In the genomic region with DNA sequence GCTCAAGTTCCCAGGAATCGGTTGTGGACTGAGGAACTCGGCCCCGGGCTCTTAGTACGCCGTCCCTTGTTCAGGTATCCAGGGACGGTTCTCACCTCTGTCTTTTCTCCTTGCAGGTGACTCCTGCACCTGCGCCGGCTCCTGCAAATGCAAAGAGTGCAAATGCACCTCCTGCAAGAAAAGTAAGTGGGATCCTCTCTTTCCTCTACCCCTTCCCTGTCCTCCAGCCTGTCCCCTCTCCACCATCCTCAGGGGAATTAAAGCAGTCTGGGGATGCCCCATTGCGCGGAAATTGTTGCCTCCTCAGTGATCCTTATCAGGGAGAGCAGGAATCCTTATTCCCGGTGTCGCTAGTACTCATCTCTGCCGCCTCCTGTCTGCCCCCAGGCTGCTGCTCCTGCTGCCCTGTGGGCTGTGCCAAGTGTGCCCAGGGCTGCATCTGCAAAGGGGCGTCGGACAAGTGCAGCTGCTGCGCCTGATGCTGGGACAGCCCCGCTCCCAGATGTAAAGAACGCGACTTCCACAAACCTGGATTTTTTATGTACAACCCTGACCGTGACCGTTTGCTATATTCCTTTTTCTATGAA, we compare ENCODE assay signal across 8 cellular contexts. TPM values are rescaled to one million over a fixed set of nuclear protein-coding genes. Genes with fewer than 3 reads are reported as not detected.
DNase-seq lines count a peak whose midpoint lies in the region; ATAC-seq and TF ChIP-seq lines count a peak whose summit lies in the region.

No MANE protein-coding gene starts in this region.

- no peaks in the 10 kb centered on the region for H3K36me3 Mint-ChIP-seq in activated T-cell treated with anti-CD3 and anti-CD28 coated beads, Interleukin-2, amount 50 U/mL, for 4 hours (ENCODE audit: insufficient read depth)

- peak overlapping the region; percentile 53 for H3K9ac ChIP-seq in smooth muscle cell (ENCODE audit: low read depth)

- peak overlapping the region; percentile 88 for H3K4me2 ChIP-seq in smooth muscle cell

- H3K4me1 Mint-ChIP-seq in activated T-cell treated with anti-CD3 and anti-CD28 coated beads, Interleukin-2, amount 50 U/mL, for 4 hours (ENCODE audit: low read depth) = peaks cover 68% of the 10 kb centered on the region

- no peaks in the 10 kb centered on the region for H3K9me3 Mint-ChIP-seq in activated T-cell treated with anti-CD3 and anti-CD28 coated beads, Interleukin-2, amount 50 U/mL, for 4 hours

- no peak overlapping the region for H2AFZ ChIP-seq in smooth muscle cell (ENCODE audit: low read depth)

- H3K36me3 ChIP-seq in left ventricle myocardium inferior (no peaks in the 10 kb centered on the region), iPS DF 6.9 (ENCODE audit: control insufficient read depth, insufficient read depth, low read length) (no peaks in the 10 kb centered on the region), smooth muscle cell (ENCODE audit: low read depth) (no peaks in the 10 kb centered on the region)

- TF ChIP-seq CTCF in left ventricle myocardium inferior (IDR thresholded peaks at IDR 0.05; ENCODE audit: borderline replicate concordance) (peak; percentile 25), smooth muscle cell (IDR thresholded peaks at IDR 0.05; ENCODE audit: borderline replicate concordance, insufficient read depth, poor library complexity, severe bottlenecking) (no peak)

- WGBS in iPS DF 6.9 (ENCODE audit: insufficient coverage, insufficient read length) = no CpG with 5 or more reads among the region's 21 CpGs
- WGBS in smooth muscle cell (ENCODE audit: low lambda C conversion rate) = 9% methylated on average over 21 of the region's 21 CpGs

- H4K20me1 ChIP-seq in smooth muscle cell (ENCODE audit: low read depth) = no peaks in the 10 kb centered on the region

- H3K27me3 Mint-ChIP-seq in activated T-cell treated with anti-CD3 and anti-CD28 coated beads, Interleukin-2, amount 50 U/mL, for 4 hours (ENCODE audit: low read depth) = no peaks in the 10 kb centered on the region

- no peaks in the 10 kb centered on the region for H3K79me2 ChIP-seq in smooth muscle cell (ENCODE audit: low read depth)

- H3K4me3 ChIP-seq in left ventricle myocardium inferior = peak overlapping the region; percentile 78
- H3K4me3 ChIP-seq in iPS DF 6.9 (ENCODE audit: low read length) = peak overlapping the region; percentile 22; the same call in 1 of the 2 replicates
- peak overlapping the region; percentile 57 for H3K4me3 ChIP-seq in smooth muscle cell

- H3F3A ChIP-seq in smooth muscle cell (ENCODE audit: low read depth) = peaks cover 23% of the 10 kb centered on the region

- H3K27ac ChIP-seq in left ventricle myocardium inferior (replicated peaks) = peak overlapping the region; percentile 95
- no peak overlapping the region for H3K27ac ChIP-seq in iPS DF 6.9 (ENCODE audit: low read length)
- peak overlapping the region; percentile 92 for H3K27ac ChIP-seq in smooth muscle cell (ENCODE audit: low read depth)

- no peaks in the 10 kb centered on the region for H3K9me3 ChIP-seq in left ventricle myocardium inferior (replicated peaks)
- no peaks in the 10 kb centered on the region for H3K9me3 ChIP-seq in iPS DF 6.9 (ENCODE audit: control insufficient read depth, insufficient read depth, low read length)
- H3K9me3 ChIP-seq in smooth muscle cell (replicated peaks; ENCODE audit: low read depth) = no peaks in the 10 kb centered on the region

- H3K4me3 Mint-ChIP-seq in activated T-cell treated with anti-CD3 and anti-CD28 coated beads, Interleukin-2, amount 50 U/mL, for 4 hours = peak overlapping the region; percentile 92

- intact Hi-C loops in left ventricle myocardium inferior (cut with micrococcal nuclease) = loop anchor here (10.0 kb wide), 1 partner anchor 94 kb away; no protein-coding TSS in a partner anchor
- intact Hi-C loops in Right ventricle myocardium superior (cut with DNase I) = loop anchor here (2.0 kb wide), 1 partner anchor 74 kb away; the partner anchor contains the start of gene MT1X

- H3K4me1 ChIP-seq in left ventricle myocardium inferior (peaks cover 66% of the 10 kb centered on the region), iPS DF 6.9 (ENCODE audit: control insufficient read depth, insufficient read depth, low read length) (0 out of 2 replicates have a peak, but pooled peaks cover 2% of the 10 kb centered on the region), smooth muscle cell (ENCODE audit: low read depth) (peaks cover 18% of the 10 kb centered on the region)

- DNase-seq in left ventricle myocardium inferior = no peak
- no peak for DNase-seq in Right ventricle myocardium superior
- DNase-seq in activated T-cell treated with anti-CD3 and anti-CD28 coated beads, Interleukin-2, amount 50 U/mL, for 4 hours = no peak
- no peak for DNase-seq in iPS DF 6.9 (ENCODE audit: low read depth, low spot score)
- DNase-seq in smooth muscle cell (lab: John Stamatoyannopoulos, UW; ENCODE audit: unreplicated experiment) = no peak
- DNase-seq in NCI-H2196 (lab: John Stamatoyannopoulos, UW; ENCODE audit: unreplicated experiment) = no peak

- ATAC-seq in Right ventricle myocardium superior (ENCODE audit: poor library complexity) = no peak
- no peak for ATAC-seq in activated T-cell treated with anti-CD3 and anti-CD28 coated beads, Interleukin-2, amount 50 U/mL, for 4 hours
- ATAC-seq in GM18873 (IDR thresholded peaks at IDR 0.05; ENCODE audit: low FRiP score, unreplicated experiment) = no peak
- no peak for ATAC-seq in HG03039 (IDR thresholded peaks at IDR 0.05; ENCODE audit: unreplicated experiment)

- H3K27me3 ChIP-seq in left ventricle myocardium inferior (ENCODE audit: low read depth) = no peaks in the 10 kb centered on the region
- H3K27me3 ChIP-seq in iPS DF 6.9 (ENCODE audit: control insufficient read depth, insufficient read depth, low read length) = peaks cover 30% of the 10 kb centered on the region
- H3K27me3 ChIP-seq in smooth muscle cell (ENCODE audit: low read depth) = no peaks in the 10 kb centered on the region

RNA-seq across cellular contexts. Expression of gene MT2A, which starts 0.6 kb away (rescaled TPM):
- 115 TPM for total RNA-seq in left ventricle myocardium inferior
- total RNA-seq in Right ventricle myocardium superior = 87.9 TPM
- 100 to 1,000 TPM; 186 to 438 (median 301) TPM for total RNA-seq in activated T-cell treated with anti-CD3 and anti-CD28 coated beads, Interleukin-2, amount 50 U/mL, for 4 hours
- 12.6 and 14.8 TPM in 2 replicates for total RNA-seq in smooth muscle cell
- 171 and 225 TPM in 2 replicates for polyA plus RNA-seq in smooth muscle cell

RNA-seq across cellular contexts. Expression of gene MT1E, which starts 16.6 kb away (rescaled TPM):
- total RNA-seq in left ventricle myocardium inferior (126 TPM), Right ventricle myocardium superior (109 TPM), smooth muscle cell (0.67 and 2.0 TPM in 2 replicates)
- total RNA-seq in activated T-cell treated with anti-CD3 and anti-CD28 coated beads, Interleukin-2, amount 50 U/mL, for 4 hours = 100 to 1,000 TPM in 1 of 3 donors, 10 to 100 TPM in 2; 49.1 to 122 (median 71.4) TPM
- polyA plus RNA-seq in smooth muscle cell = 2.2 and 10.3 TPM in 2 replicates

RNA-seq across cellular contexts. Expression of gene MT3, which starts 19.6 kb away (rescaled TPM):
- total RNA-seq in left ventricle myocardium inferior (4.1 TPM), Right ventricle myocardium superior (3.5 TPM), smooth muscle cell (not detected in 2 replicates)
- under 1 TPM in 1 of 3 donors, not detected in 2; 0.35 TPM for total RNA-seq in activated T-cell treated with anti-CD3 and anti-CD28 coated beads, Interleukin-2, amount 50 U/mL, for 4 hours
- polyA plus RNA-seq in smooth muscle cell = 0.65 TPM in 1 of 2 replicates, not detected in the other

RNA-seq across cellular contexts. Expression of gene MT1M, which starts 23.5 kb away (rescaled TPM):
- total RNA-seq in left ventricle myocardium inferior (3.1 TPM), Right ventricle myocardium superior (5.4 TPM), smooth muscle cell (not detected in 2 replicates)
- total RNA-seq in activated T-cell treated with anti-CD3 and anti-CD28 coated beads, Interleukin-2, amount 50 U/mL, for 4 hours = under 1 TPM in 1 of 3 donors, not detected in 2; 0.48 TPM
- polyA plus RNA-seq in smooth muscle cell = 0.19 TPM in 1 of 2 replicates, not detected in the other

RNA-seq across cellular contexts. Expression of gene MT1A, which starts 29.5 kb away (rescaled TPM):
- total RNA-seq in left ventricle myocardium inferior (1.2 TPM), Right ventricle myocardium superior (2.3 TPM), smooth muscle cell (not detected in 2 replicates)
- not detected for total RNA-seq in activated T-cell treated with anti-CD3 and anti-CD28 coated beads, Interleukin-2, amount 50 U/mL, for 4 hours
- not detected in 2 replicates for polyA plus RNA-seq in smooth muscle cell

Comparison
In these comparisons a context has a peak if more than half of its experiments do, and no peak if none do; other contexts are left out.
1. H3K4me3 ChIP-seq: peak in every context shown above with its lines; median percentile 78 in left ventricle myocardium inferior; 57 in smooth muscle cell; 22 in iPS DF 6.9.
2. RNA of gene MT1E, which starts 16.6 kb away (total RNA-seq): 126 TPM in left ventricle myocardium inferior (single experiment), 109 TPM in Right ventricle myocardium superior (single experiment) and 49.1 to 122 TPM in activated T-cell treated with anti-CD3 and anti-CD28 coated beads, Interleukin-2, amount 50 U/mL, for 4 hours; 0.67 to 2.0 TPM in smooth muscle cell; every median in the first group is over 10 times any median in the second.